In the genomic region with DNA sequence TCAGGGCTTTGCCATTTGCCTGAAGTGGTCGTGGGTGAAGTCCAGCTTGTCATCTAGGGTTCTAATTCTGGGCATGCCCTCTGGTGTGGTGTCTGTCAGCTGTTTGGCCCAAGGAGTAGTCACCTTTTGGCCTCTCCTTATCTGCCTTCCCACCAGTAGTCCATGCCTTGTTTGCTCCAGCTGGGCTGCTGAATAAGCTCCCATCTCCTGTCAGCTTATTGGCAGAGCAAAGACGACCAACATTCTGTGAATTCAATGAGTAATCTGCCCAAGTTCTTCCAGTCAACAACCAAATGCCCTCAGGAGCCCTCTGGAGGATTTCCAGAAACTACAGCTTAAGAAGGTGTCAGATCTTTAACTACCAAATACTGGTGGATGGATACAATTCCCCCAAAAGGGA, we compare ENCODE assay signal across 27 cellular contexts. TPM values are rescaled to one million over a fixed set of nuclear protein-coding genes. Genes with fewer than 3 reads are reported as not detected.
A peak's percentile ranks its signal among the peaks of the same experiment; 100 is the strongest.
DNase-seq lines count a peak whose midpoint lies in the region; ATAC-seq, FAIRE-seq and TF ChIP-seq lines count a peak whose summit lies in the region.
"Had no signal": no experiment of that assay in that cellular context is flagged by ENCODE, and none has a peak within 500 bp of the region (broad histone marks: within the 10 kb centered on the region; RNA-seq: fewer than 3 reads in every experiment).

No MANE protein-coding gene starts in this region.

- peaks cover 70% of the 10 kb centered on the region for H4K20me1 ChIP-seq in K562 (replicated peaks; ENCODE audit: control insufficient read depth, insufficient read depth, low read length)
- no peaks in the 10 kb centered on the region for H4K20me1 ChIP-seq in OCI-LY7 (ENCODE audit: insufficient read depth, low read length)

- BruUV-seq in K562 (replicated peaks; lab: Mats Ljungman, UMichigan) (no TSS peak), OCI-LY7 (replicated peaks; lab: Mats Ljungman, UMichigan) (no TSS peak)

- DNase-seq in NCI-H82 (lab: John Stamatoyannopoulos, UW) (peak; percentile 57), NCI-H82 treated with DMSO at 0.1 percent for 48 hours (lab: John Stamatoyannopoulos, UW; ENCODE audit: unreplicated experiment) (no peak), NCI-H146 treated with DMSO at 0.1 percent for 48 hours (lab: John Stamatoyannopoulos, UW; ENCODE audit: unreplicated experiment) (peak; percentile 13), K562 (ENCODE audit: extremely low read depth in 1 of 4, low spot score in 3 of 4) (peak in 1 of 4 experiments; percentile 32), myocyte (ENCODE audit: low read depth) (peak; percentile 38), ovary (no peak), OCI-LY7 (ENCODE audit: low spot score) (no peak)
- DNase-seq: activated CD8-positive, alpha-beta T cell treated with anti-CD3 and anti-CD28 coated beads for 36 hours; CD4-positive, alpha-beta T cell; cerebellar nuclear complex; H9; IMR-90; left lung; naive B cell; NCI-H1105; NCI-H2081 treated with DMSO at 0.1 percent for 48 hours; NCI-H226; NCI-H774 had no signal

- WGBS in K562 (ENCODE audit: insufficient coverage, low coverage, missing lambda C conversion rate), result 4% methylated on average over 2 of the region's 2 CpGs
- 12 to 29% (median 25%) methylated on average over 2 of the region's 2 CpGs for WGBS in ovary, 3 donors

- no peak overlapping the region for H3K4me3 ChIP-seq in K562
- no peak overlapping the region for H3K4me3 ChIP-seq in ovary
- H3K4me3 ChIP-seq in OCI-LY7 (ENCODE audit: low read depth, low read length, poor library complexity, severe bottlenecking), result no peak overlapping the region
- H3K4me3 ChIP-seq: left lung, skin epidermis, thoracic aorta had no signal

- H3K79me2 ChIP-seq in K562 (ENCODE audit: control insufficient read depth, insufficient read depth, low read length) (0 out of 3 replicates have a peak, but pooled peaks cover 11% of the 10 kb centered on the region), OCI-LY7 (ENCODE audit: insufficient read depth, low read depth, low read length) (no peaks in the 10 kb centered on the region)

- CTCF ChIA-PET in K562 (lab: Yijun Ruan, JAX; ENCODE audit: low intra/inter-chr PET ratio) (interaction anchor here (0.6 kb wide), 1 partner anchor 10 kb away, joined by 3 read pairs; no protein-coding TSS in a partner anchor), OCI-LY7 (lab: Charles Lee; ENCODE audit: unreplicated experiment) (interaction anchor here (0.7 to 1.6 kb wide), 3 partner anchors 9 to 41 kb away, joined by 3 to 4 read pairs (median 4); no protein-coding TSS in a partner anchor)

- intact Hi-C loops in K562 (cut with micrococcal nuclease) (no loop called here), ovary (cut with DNase I) (no loop called here), OCI-LY7 (cut with micrococcal nuclease; ENCODE audit: unreplicated experiment) (no loop called here)

- H3K27ac ChIP-seq in K562 (ENCODE audit: extremely low read depth, low read depth, low read length) (no peak overlapping the region), ovary (no peak overlapping the region), OCI-LY7 (ENCODE audit: low read depth, low read length, poor library complexity, severe bottlenecking) (no peak overlapping the region)
- H3K27ac ChIP-seq: left lung, neutrophil, skin epidermis, thoracic aorta had no signal

- TF ChIP-seq POLR2A in K562 (conservative IDR thresholded peaks at IDR 0.05) (no peak), ovary (IDR thresholded peaks at IDR 0.05) (no peak)

- H3K36me3 ChIP-seq in K562 (ENCODE audit: control insufficient read depth, insufficient read depth, low read length) (peaks cover 52% of the 10 kb centered on the region), ovary (no peaks in the 10 kb centered on the region), OCI-LY7 (ENCODE audit: insufficient read depth, low read length) (no peaks in the 10 kb centered on the region)
- H3K36me3 ChIP-seq: left lung, neutrophil, thoracic aorta had no signal

- H3K4me2 ChIP-seq in K562 (ENCODE audit: insufficient read depth, low read length), result no peak overlapping the region
- H3K4me2 ChIP-seq in OCI-LY7 (ENCODE audit: low read length), result no peak overlapping the region

- POLR2A ChIA-PET in K562 (lab: Yijun Ruan, JAX) (interaction anchor here (1.1 to 1.8 kb wide), 5 partner anchors 10 to 77 kb away, joined by 5 to 12 read pairs (median 5); no protein-coding TSS in a partner anchor), OCI-LY7 (lab: Charles Lee) (interaction anchor here (0.9 kb wide), 1 partner anchor 11 kb away, joined by 4 read pairs; no protein-coding TSS in a partner anchor)

- in situ Hi-C loops in K562 (cut with MboI), result no loop called here

- no peak; a peak in 1 of 6 replicates for TF ChIP-seq CTCF in K562 (IDR thresholded peaks at IDR 0.05 in 2 of 3, conservative IDR thresholded peaks at IDR 0.05 in 1 of 3; ENCODE audit: insufficient read depth in 2 of 3, low read depth in 1 of 3, low read length in 3 of 3)
- no peak for TF ChIP-seq CTCF in ovary (IDR thresholded peaks at IDR 0.05)
- no peak for TF ChIP-seq CTCF in OCI-LY7 (conservative IDR thresholded peaks at IDR 0.05; ENCODE audit: low read length)

- H3K4me1 ChIP-seq in K562 (replicated peaks in 1 of 2; ENCODE audit: control insufficient read depth in 2 of 2, insufficient read depth in 2 of 2, low read length in 2 of 2) (peaks cover 0 to 28% of the 10 kb centered on the region in 2 experiments; a peak in 3 of 5 replicates), ovary (ENCODE audit: insufficient read depth) (no peaks in the 10 kb centered on the region), OCI-LY7 (ENCODE audit: insufficient read depth, low read length, poor library complexity, severe bottlenecking) (no peaks in the 10 kb centered on the region)
- H3K4me1 ChIP-seq: left lung had no signal

- H3K9me3 ChIP-seq in K562 (replicated peaks; ENCODE audit: control insufficient read depth, insufficient read depth, low read depth, low read length), result no peaks in the 10 kb centered on the region
- no peaks in the 10 kb centered on the region for H3K9me3 ChIP-seq in ovary
- no peaks in the 10 kb centered on the region for H3K9me3 ChIP-seq in OCI-LY7 (ENCODE audit: low read length)
- H3K9me3 ChIP-seq: left lung, neutrophil, thoracic aorta had no signal

- no peak overlapping the region; a peak in 1 of 4 replicates for H3K9ac ChIP-seq in K562 (ENCODE audit: insufficient read depth in 1 of 2, low read depth in 2 of 2, low read length in 2 of 2)

- H3K27me3 ChIP-seq in K562 (ENCODE audit: control insufficient read depth in 2 of 2, insufficient read depth in 2 of 2, low read length in 2 of 2), result no peaks in the 10 kb centered on the region
- H3K27me3 ChIP-seq in ovary, result no peaks in the 10 kb centered on the region

- no peaks in the 10 kb centered on the region for H3K9me2 ChIP-seq in OCI-LY7 (ENCODE audit: insufficient read depth, low read length)

- TF ChIP-seq EP300 in K562 (IDR thresholded peaks at IDR 0.05; ENCODE audit: low read length) (no peak), ovary (IDR thresholded peaks at IDR 0.05) (no peak)

- peaks cover 20% of the 10 kb centered on the region for H3K9me1 ChIP-seq in K562 (ENCODE audit: control insufficient read depth, insufficient read depth, low read length)

- no peak for TF ChIP-seq RAD21 in K562 (CRISPR knock-in tag; conservative IDR thresholded peaks at IDR 0.05 in 1 of 2, IDR thresholded peaks at IDR 0.05 in 1 of 2)

- ATAC-seq in K562 (no peak), GM18519 (IDR thresholded peaks at IDR 0.05; ENCODE audit: low FRiP score, unreplicated experiment) (no peak)
- ATAC-seq: activated CD8-positive, alpha-beta T cell treated with anti-CD3 and anti-CD28 coated beads for 36 hours; left lung had no signal

- FAIRE-seq in K562 (lab: Jason Lieb, UNC), result peak; percentile 42
- FAIRE-seq: A204.1, endothelial cell of umbilical vein, TTC549 had no signal

- H2AFZ ChIP-seq in K562 (ENCODE audit: low read depth, low read length), result no peak overlapping the region
- no peak overlapping the region for H2AFZ ChIP-seq in OCI-LY7 (ENCODE audit: low read length)

RNA-seq across cellular contexts. Expression of a gene that starts 7.0 kb away (rescaled TPM):
- 0.12 TPM in 1 of 2 replicates, not detected in the other for total RNA-seq in K562 (2011; cell fraction: chromatin; rRNA removed; ENCODE audit: low replicate concordance)
- 0.17 and 0.26 TPM in 2 replicates for total RNA-seq in K562 (2011; cell fraction: nucleolus; rRNA removed)
- not detected in 2 replicates for total RNA-seq in K562 (2011; cell fraction: nucleoplasm; rRNA removed)
- total RNA-seq in K562 (2014; rRNA removed) (0.12 TPM in 1 of 2 replicates, not detected in the other), K562 (2014; rRNA removed; fragmentation: Illumina TruSeq; extraction: Trizol) (not detected in 2 replicates), K562 (2015; rRNA removed; fragmentation: Illumina TruSeq; extraction: Trizol) (0.08 TPM in 1 of 2 replicates, not detected in the other), K562 (2021) (0.22 TPM in 1 of 2 replicates, not detected in the other), myocyte (0.11 TPM in 1 of 2 replicates, not detected in the other), ovary (1 to 10 TPM in 2 of 7 donors, under 1 TPM in 2, not detected in 3; 0.20 to 2.2 (median 1.0) TPM), OCI-LY7 (2022) (not detected in 2 replicates)
- polyA plus RNA-seq in K562 (2011; rRNA removed) (0.06 and 0.09 TPM in 2 replicates), K562 (2014; fragmentation: Illumina TruSeq; extraction: Trizol) (0.19 and 0.33 TPM in 2 replicates), K562 (2014; fragmentation: Nextera tagmentation; extraction: Ambion mirVana) (under 1 TPM in 1 of 2 experiments, not detected in 1; 0.04 TPM), K562 (2014; rRNA removed) (0.22 and 0.23 TPM in 2 replicates), ovary (under 1 TPM; 0.11 to 0.43 TPM)
- 0.04 and 0.25 TPM in 2 replicates for polyA plus RNA-seq in K562 (2011; cell fraction: cytosol; rRNA removed)
- polyA plus RNA-seq in K562 (2011; cell fraction: nucleus; rRNA removed), result 0.06 and 0.21 TPM in 2 replicates
- 0.35 and 0.52 TPM in 2 replicates for polyA plus RNA-seq in K562 (2012)
- polyA minus RNA-seq in K562 (2011; rRNA and poly(A)+ RNA removed), result not detected in 2 replicates
- polyA minus RNA-seq in K562 (2011; cell fraction: cytosol; rRNA and poly(A)+ RNA removed), result not detected in 2 replicates
- not detected in 2 replicates for polyA minus RNA-seq in K562 (2011; cell fraction: nucleus; rRNA and poly(A)+ RNA removed)
- 1.0 TPM for polyA plus RNA-seq in myocyte (2012)
- total RNA-seq in OCI-LY7 (2014; rRNA removed; shearing (Covaris generic)), result 0.44 TPM in 1 of 2 replicates, not detected in the other
- total RNA-seq: activated CD8-positive, alpha-beta T cell treated with anti-CD3 and anti-CD28 coated beads for 36 hours; CD4-positive, alpha-beta T cell; endothelial cell of umbilical vein; glomerular endothelial cell; IMR-90 had no signal

RNA-seq across cellular contexts. Expression of a gene that starts 28.3 kb away (rescaled TPM):
- total RNA-seq in K562 (2011; cell fraction: chromatin; rRNA removed; ENCODE audit: low replicate concordance), result 1.5 and 2.0 TPM in 2 replicates
- total RNA-seq in K562 (2011; cell fraction: nucleolus; rRNA removed), result 1.7 TPM in 2 replicates
- total RNA-seq in K562 (2011; cell fraction: nucleoplasm; rRNA removed), result 1.8 and 3.1 TPM in 2 replicates
- total RNA-seq in K562 (2014; rRNA removed) (5.8 and 6.6 TPM in 2 replicates), K562 (2014; rRNA removed; fragmentation: Illumina TruSeq; extraction: Trizol) (3.3 and 4.1 TPM in 2 replicates), K562 (2015; rRNA removed; fragmentation: Illumina TruSeq; extraction: Trizol) (4.8 and 4.9 TPM in 2 replicates), K562 (2021) (5.5 and 8.6 TPM in 2 replicates), myocyte (1,770 and 2,264 TPM in 2 replicates), ovary (10 to 100 TPM in 3 of 7 donors, 1 to 10 TPM in 4; 3.5 to 32.9 (median 9.8) TPM), OCI-LY7 (2022) (not detected in 2 replicates)
- polyA plus RNA-seq in K562 (2011; rRNA removed) (2.7 TPM in 2 replicates), K562 (2014; fragmentation: Illumina TruSeq; extraction: Trizol) (5.4 and 6.3 TPM in 2 replicates), K562 (2014; fragmentation: Nextera tagmentation; extraction: Ambion mirVana) (under 1 TPM; 0.10 to 0.13 TPM), K562 (2014; rRNA removed) (2.5 and 4.2 TPM in 2 replicates), ovary (10 to 100 TPM; 13.5 to 31.7 TPM)
- 1.5 and 2.5 TPM in 2 replicates for polyA plus RNA-seq in K562 (2011; cell fraction: cytosol; rRNA removed)
- 3.2 and 5.5 TPM in 2 replicates for polyA plus RNA-seq in K562 (2011; cell fraction: nucleus; rRNA removed)
- polyA plus RNA-seq in K562 (2012), result 6.5 and 7.0 TPM in 2 replicates
- polyA minus RNA-seq in K562 (2011; rRNA and poly(A)+ RNA removed), result 2.3 and 2.4 TPM in 2 replicates
- 3.8 and 5.4 TPM in 2 replicates for polyA minus RNA-seq in K562 (2011; cell fraction: cytosol; rRNA and poly(A)+ RNA removed)
- polyA minus RNA-seq in K562 (2011; cell fraction: nucleus; rRNA and poly(A)+ RNA removed), result 1.2 and 1.4 TPM in 2 replicates
- polyA plus RNA-seq in myocyte (2012), result 834 TPM
- total RNA-seq in OCI-LY7 (2014; rRNA removed; shearing (Covaris generic)), result not detected in 2 replicates
- total RNA-seq: activated CD8-positive, alpha-beta T cell treated with anti-CD3 and anti-CD28 coated beads for 36 hours; CD4-positive, alpha-beta T cell had no signal

RNA-seq across cellular contexts. Expression of a gene that starts 29.7 kb away (rescaled TPM):
- total RNA-seq in K562 (2011; cell fraction: chromatin; rRNA removed; ENCODE audit: low replicate concordance), result 1.4 TPM in 1 of 2 replicates, not detected in the other
- 3.0 TPM in 2 replicates for total RNA-seq in K562 (2011; cell fraction: nucleolus; rRNA removed)
- total RNA-seq in K562 (2011; cell fraction: nucleoplasm; rRNA removed), result 0.53 and 0.88 TPM in 2 replicates
- 3.1 and 3.8 TPM in 2 replicates for total RNA-seq in K562 (2014; rRNA removed)
- not detected in 2 replicates for total RNA-seq in K562 (2014; rRNA removed; fragmentation: Illumina TruSeq; extraction: Trizol)
- total RNA-seq in K562 (2015; rRNA removed; fragmentation: Illumina TruSeq; extraction: Trizol), result 0.14 and 0.19 TPM in 2 replicates
- 3.6 and 5.2 TPM in 2 replicates for total RNA-seq in K562 (2021)
- polyA plus RNA-seq in K562 (2011; rRNA removed), result 0.39 and 0.76 TPM in 2 replicates
- 1.3 and 4.1 TPM in 2 replicates for polyA plus RNA-seq in K562 (2011; cell fraction: cytosol; rRNA removed)
- polyA plus RNA-seq in K562 (2011; cell fraction: nucleus; rRNA removed), result 6.5 and 10.9 TPM in 2 replicates
- 0.95 and 3.3 TPM in 2 replicates for polyA plus RNA-seq in K562 (2012)
- polyA plus RNA-seq in K562 (2014; fragmentation: Illumina TruSeq; extraction: Trizol), result 0.17 TPM in 1 of 2 replicates, not detected in the other
- polyA plus RNA-seq in K562 (2014; fragmentation: Nextera tagmentation; extraction: Ambion mirVana), result not detected
- 4.4 and 4.5 TPM in 2 replicates for polyA plus RNA-seq in K562 (2014; rRNA removed)
- polyA minus RNA-seq in K562 (2011; rRNA and poly(A)+ RNA removed), result 0.35 TPM in 1 of 2 replicates, not detected in the other
- not detected in 2 replicates for polyA minus RNA-seq in K562 (2011; cell fraction: cytosol; rRNA and poly(A)+ RNA removed)
- polyA minus RNA-seq in K562 (2011; cell fraction: nucleus; rRNA and poly(A)+ RNA removed), result 3.1 and 3.8 TPM in 2 replicates
- total RNA-seq in myocyte, result not detected in 2 replicates
- polyA plus RNA-seq in myocyte (2012), result 0.14 TPM
- 1 to 10 TPM in 5 of 7 donors, under 1 TPM in 2; 0.30 to 1.9 (median 1.2) TPM for total RNA-seq in ovary
- polyA plus RNA-seq in ovary, result 1 to 10 TPM in 1 of 2 donors, not detected in 1; 1.1 TPM
- 0.41 and 0.62 TPM in 2 replicates for total RNA-seq in OCI-LY7 (2014; rRNA removed; shearing (Covaris generic))
- total RNA-seq in OCI-LY7 (2022), result 1.1 and 1.4 TPM in 2 replicates
- total RNA-seq: activated CD8-positive, alpha-beta T cell treated with anti-CD3 and anti-CD28 coated beads for 36 hours; endothelial cell of umbilical vein; glomerular endothelial cell; IMR-90; SK-MEL-5 had no signal
- polyA plus RNA-seq: endothelial cell of umbilical vein, IMR-90 had no signal

RNA-seq across cellular contexts. Expression of a gene that starts 47.7 kb away (rescaled TPM):
- 75.8 and 111 TPM in 2 replicates for total RNA-seq in K562 (2011; cell fraction: chromatin; rRNA removed; ENCODE audit: low replicate concordance)
- total RNA-seq in K562 (2011; cell fraction: nucleolus; rRNA removed), result 69.5 and 70.0 TPM in 2 replicates
- 69.2 and 102 TPM in 2 replicates for total RNA-seq in K562 (2011; cell fraction: nucleoplasm; rRNA removed)
- total RNA-seq in K562 (2014; rRNA removed), result 43.7 and 47.5 TPM in 2 replicates
- 73.1 and 76.5 TPM in 2 replicates for total RNA-seq in K562 (2014; rRNA removed; fragmentation: Illumina TruSeq; extraction: Trizol)
- 75.8 and 79.5 TPM in 2 replicates for total RNA-seq in K562 (2015; rRNA removed; fragmentation: Illumina TruSeq; extraction: Trizol)
- total RNA-seq in K562 (2021), result 45.8 and 51.4 TPM in 2 replicates
- 51.5 and 57.9 TPM in 2 replicates for polyA plus RNA-seq in K562 (2011; rRNA removed)
- polyA plus RNA-seq in K562 (2011; cell fraction: cytosol; rRNA removed), result 29.4 and 32.0 TPM in 2 replicates
- polyA plus RNA-seq in K562 (2011; cell fraction: nucleus; rRNA removed), result 51.1 and 51.7 TPM in 2 replicates
- 27.1 and 86.2 TPM in 2 replicates for polyA plus RNA-seq in K562 (2012)
- 94.7 and 105 TPM in 2 replicates for polyA plus RNA-seq in K562 (2014; fragmentation: Illumina TruSeq; extraction: Trizol)
- 10 to 100 TPM; 82.1 to 90.8 TPM for polyA plus RNA-seq in K562 (2014; fragmentation: Nextera tagmentation; extraction: Ambion mirVana)
- 53.9 and 59.3 TPM in 2 replicates for polyA plus RNA-seq in K562 (2014; rRNA removed)
- 72.9 and 74.3 TPM in 2 replicates for polyA minus RNA-seq in K562 (2011; rRNA and poly(A)+ RNA removed)
- 17.4 and 29.2 TPM in 2 replicates for polyA minus RNA-seq in K562 (2011; cell fraction: cytosol; rRNA and poly(A)+ RNA removed)
- polyA minus RNA-seq in K562 (2011; cell fraction: nucleus; rRNA and poly(A)+ RNA removed), result 49.8 and 60.9 TPM in 2 replicates
- 23.4 and 29.6 TPM in 2 replicates for total RNA-seq in myocyte
- 26.1 TPM for polyA plus RNA-seq in myocyte (2012)
- 10 to 100 TPM; 11.1 to 45.1 (median 22.8) TPM for total RNA-seq in ovary
- 10 to 100 TPM; 10.0 to 22.0 TPM for polyA plus RNA-seq in ovary
- 33.3 and 40.9 TPM in 2 replicates for total RNA-seq in OCI-LY7 (2014; rRNA removed; shearing (Covaris generic))
- 38.5 and 51.6 TPM in 2 replicates for total RNA-seq in OCI-LY7 (2022)

RNA-seq across cellular contexts. Expression of a gene that starts 56.4 kb away (rescaled TPM):
- total RNA-seq in K562 (2011; cell fraction: chromatin; rRNA removed; ENCODE audit: low replicate concordance), result 0.86 TPM in 1 of 2 replicates, not detected in the other
- 0.39 and 1.0 TPM in 2 replicates for total RNA-seq in K562 (2011; cell fraction: nucleolus; rRNA removed)
- total RNA-seq in K562 (2011; cell fraction: nucleoplasm; rRNA removed), result 0.44 TPM in 1 of 2 replicates, not detected in the other
- total RNA-seq in K562 (2014; rRNA removed) (0.86 and 1.2 TPM in 2 replicates), K562 (2014; rRNA removed; fragmentation: Illumina TruSeq; extraction: Trizol) (0.32 and 0.36 TPM in 2 replicates), K562 (2015; rRNA removed; fragmentation: Illumina TruSeq; extraction: Trizol) (0.72 and 1.3 TPM in 2 replicates), K562 (2021) (1.5 and 1.6 TPM in 2 replicates), myocyte (5.3 and 6.2 TPM in 2 replicates), ovary (10 to 100 TPM in 3 of 7 donors, 1 to 10 TPM in 4; 1.8 to 31.5 (median 5.5) TPM), OCI-LY7 (2022) (1.5 and 2.1 TPM in 2 replicates)
- polyA plus RNA-seq in K562 (2011; rRNA removed) (0.50 and 1.5 TPM in 2 replicates), K562 (2014; fragmentation: Illumina TruSeq; extraction: Trizol) (1.9 and 2.5 TPM in 2 replicates), K562 (2014; fragmentation: Nextera tagmentation; extraction: Ambion mirVana) (under 1 TPM; 0.30 to 0.52 TPM), K562 (2014; rRNA removed) (0.82 and 1.2 TPM in 2 replicates), ovary (10 to 100 TPM in 1 of 2 donors, 1 to 10 TPM in 1; 1.4 to 22.9 TPM)
- polyA plus RNA-seq in K562 (2011; cell fraction: cytosol; rRNA removed), result 0.58 and 1.3 TPM in 2 replicates
- polyA plus RNA-seq in K562 (2011; cell fraction: nucleus; rRNA removed), result 1.8 and 2.6 TPM in 2 replicates
- 2.6 and 2.9 TPM in 2 replicates for polyA plus RNA-seq in K562 (2012)
- polyA minus RNA-seq in K562 (2011; rRNA and poly(A)+ RNA removed), result 0.28 and 0.72 TPM in 2 replicates
- polyA minus RNA-seq in K562 (2011; cell fraction: cytosol; rRNA and poly(A)+ RNA removed), result not detected in 2 replicates
- not detected in 2 replicates for polyA minus RNA-seq in K562 (2011; cell fraction: nucleus; rRNA and poly(A)+ RNA removed)
- 6.0 TPM for polyA plus RNA-seq in myocyte (2012)
- total RNA-seq in OCI-LY7 (2014; rRNA removed; shearing (Covaris generic)), result 1.4 and 2.8 TPM in 2 replicates

Comparison
In these comparisons a context has a peak if more than half of its experiments do, and no peak if none do; other contexts are left out.
1. DNase-seq: peak in NCI-H82 (single experiment), NCI-H146 treated with DMSO at 0.1 percent for 48 hours (single experiment) and myocyte (single experiment); none in NCI-H82 treated with DMSO at 0.1 percent for 48 hours (single experiment), ovary (0 of 5) and OCI-LY7 (single experiment).
2. RNA of a gene that starts 28.3 kb away (total RNA-seq): 1,770 to 2,264 TPM in myocyte; 3.5 to 32.9 TPM in ovary, 1.5 to 8.6 TPM in K562 and not detected in OCI-LY7; every median in the first group is over 10 times any median in the second.